1 cellular context compared by ENCODE assay signal in the genomic region with DNA sequence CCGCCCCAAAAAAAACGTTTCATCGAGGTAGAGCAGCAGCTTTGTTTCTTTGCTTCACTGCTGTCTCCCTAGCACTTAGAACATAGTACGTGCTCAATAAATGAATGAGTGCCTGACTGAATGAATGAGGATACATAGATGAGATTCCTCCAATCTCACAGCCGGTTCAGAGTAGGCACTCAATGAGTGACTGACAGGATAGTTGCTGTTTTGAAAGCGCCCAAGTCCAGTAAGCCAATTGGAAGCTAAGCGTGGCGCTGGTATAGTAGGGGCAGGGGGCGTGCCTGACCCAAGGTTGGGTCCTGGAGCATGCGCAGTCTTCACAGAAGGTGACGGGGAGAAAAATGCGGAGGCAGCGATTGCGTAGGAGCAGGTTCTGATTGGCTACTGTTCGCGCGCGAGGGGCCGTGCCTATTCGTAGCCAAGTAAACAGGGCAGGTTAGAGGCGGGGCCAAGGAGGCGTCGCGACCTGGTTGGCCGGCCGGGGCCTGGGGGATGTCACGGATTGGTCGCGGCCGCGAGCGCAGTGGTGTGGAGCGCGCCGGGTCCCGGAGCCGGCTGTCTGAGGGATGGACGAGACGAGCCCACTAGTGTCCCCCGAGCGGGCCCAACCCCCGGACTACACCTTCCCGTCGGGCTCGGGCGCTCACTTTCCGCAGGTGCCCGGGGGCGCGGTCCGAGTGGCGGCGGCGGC.
TF ChIP-seq lines count a peak whose summit lies in the region.

A gene (plus strand): TSS at position 498 of the 694 bp plus-strand sequence. CDS start 72 bp downstream, at position 570.

TF ChIP-seq in HepG2, 621 proteins besides CTCF, POLR2A, EP300 and RAD21 (continued from another document and continues in another):
- TF ChIP-seq, protein P1, sequence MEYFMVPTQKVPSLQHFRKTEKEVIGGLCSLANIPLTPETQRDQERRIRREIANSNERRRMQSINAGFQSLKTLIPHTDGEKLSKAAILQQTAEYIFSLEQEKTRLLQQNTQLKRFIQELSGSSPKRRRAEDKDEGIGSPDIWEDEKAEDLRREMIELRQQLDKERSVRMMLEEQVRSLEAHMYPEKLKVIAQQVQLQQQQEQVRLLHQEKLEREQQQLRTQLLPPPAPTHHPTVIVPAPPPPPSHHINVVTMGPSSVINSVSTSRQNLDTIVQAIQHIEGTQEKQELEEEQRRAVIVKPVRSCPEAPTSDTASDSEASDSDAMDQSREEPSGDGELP (IDR thresholded peaks at IDR 0.05; ENCODE audit: borderline replicate concordance, low read depth): 0 out of 2 replicates have a peak, but pooled peaks have one; percentile 6
- TF ChIP-seq, protein P2, sequence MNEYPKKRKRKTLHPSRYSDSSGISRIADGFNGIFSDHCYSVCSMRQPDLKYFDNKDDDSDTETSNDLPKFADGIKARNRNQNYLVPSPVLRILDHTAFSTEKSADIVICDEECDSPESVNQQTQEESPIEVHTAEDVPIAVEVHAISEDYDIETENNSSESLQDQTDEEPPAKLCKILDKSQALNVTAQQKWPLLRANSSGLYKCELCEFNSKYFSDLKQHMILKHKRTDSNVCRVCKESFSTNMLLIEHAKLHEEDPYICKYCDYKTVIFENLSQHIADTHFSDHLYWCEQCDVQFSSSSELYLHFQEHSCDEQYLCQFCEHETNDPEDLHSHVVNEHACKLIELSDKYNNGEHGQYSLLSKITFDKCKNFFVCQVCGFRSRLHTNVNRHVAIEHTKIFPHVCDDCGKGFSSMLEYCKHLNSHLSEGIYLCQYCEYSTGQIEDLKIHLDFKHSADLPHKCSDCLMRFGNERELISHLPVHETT (CRISPR knock-in tag; conservative IDR thresholded peaks at IDR 0.05): no peak
- TF ChIP-seq, protein P3, sequence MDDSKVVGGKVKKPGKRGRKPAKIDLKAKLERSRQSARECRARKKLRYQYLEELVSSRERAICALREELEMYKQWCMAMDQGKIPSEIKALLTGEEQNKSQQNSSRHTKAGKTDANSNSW (CRISPR knock-in tag; IDR thresholded peaks at IDR 0.05; ENCODE audit: borderline replicate concordance): no peak
- TF ChIP-seq SALL2 (CRISPR knock-in tag; IDR thresholded peaks at IDR 0.05): no peak
- TF ChIP-seq, protein P4, sequence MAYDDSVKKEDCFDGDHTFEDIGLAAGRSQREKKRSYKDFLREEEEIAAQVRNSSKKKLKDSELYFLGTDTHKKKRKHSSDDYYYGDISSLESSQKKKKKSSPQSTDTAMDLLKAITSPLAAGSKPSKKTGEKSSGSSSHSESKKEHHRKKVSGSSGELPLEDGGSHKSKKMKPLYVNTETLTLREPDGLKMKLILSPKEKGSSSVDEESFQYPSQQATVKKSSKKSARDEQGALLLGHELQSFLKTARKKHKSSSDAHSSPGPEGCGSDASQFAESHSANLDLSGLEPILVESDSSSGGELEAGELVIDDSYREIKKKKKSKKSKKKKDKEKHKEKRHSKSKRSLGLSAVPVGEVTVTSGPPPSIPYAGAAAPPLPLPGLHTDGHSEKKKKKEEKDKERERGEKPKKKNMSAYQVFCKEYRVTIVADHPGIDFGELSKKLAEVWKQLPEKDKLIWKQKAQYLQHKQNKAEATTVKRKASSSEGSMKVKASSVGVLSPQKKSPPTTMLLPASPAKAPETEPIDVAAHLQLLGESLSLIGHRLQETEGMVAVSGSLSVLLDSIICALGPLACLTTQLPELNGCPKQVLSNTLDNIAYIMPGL (CRISPR knock-in tag; IDR thresholded peaks at IDR 0.05; ENCODE audit: borderline replicate concordance in 1 of 2, low read depth in 1 of 2): 0 out of 4 replicates have a peak, but pooled peaks have one; percentile 17 to 42
- TF ChIP-seq ZNF552 (CRISPR knock-in tag; IDR thresholded peaks at IDR 0.05; ENCODE audit: borderline replicate concordance): no peak
- TF ChIP-seq, protein P5, sequence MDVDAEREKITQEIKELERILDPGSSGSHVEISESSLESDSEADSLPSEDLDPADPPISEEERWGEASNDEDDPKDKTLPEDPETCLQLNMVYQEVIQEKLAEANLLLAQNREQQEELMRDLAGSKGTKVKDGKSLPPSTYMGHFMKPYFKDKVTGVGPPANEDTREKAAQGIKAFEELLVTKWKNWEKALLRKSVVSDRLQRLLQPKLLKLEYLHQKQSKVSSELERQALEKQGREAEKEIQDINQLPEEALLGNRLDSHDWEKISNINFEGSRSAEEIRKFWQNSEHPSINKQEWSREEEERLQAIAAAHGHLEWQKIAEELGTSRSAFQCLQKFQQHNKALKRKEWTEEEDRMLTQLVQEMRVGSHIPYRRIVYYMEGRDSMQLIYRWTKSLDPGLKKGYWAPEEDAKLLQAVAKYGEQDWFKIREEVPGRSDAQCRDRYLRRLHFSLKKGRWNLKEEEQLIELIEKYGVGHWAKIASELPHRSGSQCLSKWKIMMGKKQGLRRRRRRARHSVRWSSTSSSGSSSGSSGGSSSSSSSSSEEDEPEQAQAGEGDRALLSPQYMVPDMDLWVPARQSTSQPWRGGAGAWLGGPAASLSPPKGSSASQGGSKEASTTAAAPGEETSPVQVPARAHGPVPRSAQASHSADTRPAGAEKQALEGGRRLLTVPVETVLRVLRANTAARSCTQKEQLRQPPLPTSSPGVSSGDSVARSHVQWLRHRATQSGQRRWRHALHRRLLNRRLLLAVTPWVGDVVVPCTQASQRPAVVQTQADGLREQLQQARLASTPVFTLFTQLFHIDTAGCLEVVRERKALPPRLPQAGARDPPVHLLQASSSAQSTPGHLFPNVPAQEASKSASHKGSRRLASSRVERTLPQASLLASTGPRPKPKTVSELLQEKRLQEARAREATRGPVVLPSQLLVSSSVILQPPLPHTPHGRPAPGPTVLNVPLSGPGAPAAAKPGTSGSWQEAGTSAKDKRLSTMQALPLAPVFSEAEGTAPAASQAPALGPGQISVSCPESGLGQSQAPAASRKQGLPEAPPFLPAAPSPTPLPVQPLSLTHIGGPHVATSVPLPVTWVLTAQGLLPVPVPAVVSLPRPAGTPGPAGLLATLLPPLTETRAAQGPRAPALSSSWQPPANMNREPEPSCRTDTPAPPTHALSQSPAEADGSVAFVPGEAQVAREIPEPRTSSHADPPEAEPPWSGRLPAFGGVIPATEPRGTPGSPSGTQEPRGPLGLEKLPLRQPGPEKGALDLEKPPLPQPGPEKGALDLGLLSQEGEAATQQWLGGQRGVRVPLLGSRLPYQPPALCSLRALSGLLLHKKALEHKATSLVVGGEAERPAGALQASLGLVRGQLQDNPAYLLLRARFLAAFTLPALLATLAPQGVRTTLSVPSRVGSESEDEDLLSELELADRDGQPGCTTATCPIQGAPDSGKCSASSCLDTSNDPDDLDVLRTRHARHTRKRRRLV (CRISPR knock-in tag; IDR thresholded peaks at IDR 0.05): no peak
- no peak for TF ChIP-seq SMAD3 (CRISPR knock-in tag; IDR thresholded peaks at IDR 0.05)
- TF ChIP-seq SOX5 (CRISPR knock-in tag; IDR thresholded peaks at IDR 0.05; ENCODE audit: borderline replicate concordance): 0 out of 2 replicates have a peak, but pooled peaks have one; percentile 26
- TF ChIP-seq, protein P6, sequence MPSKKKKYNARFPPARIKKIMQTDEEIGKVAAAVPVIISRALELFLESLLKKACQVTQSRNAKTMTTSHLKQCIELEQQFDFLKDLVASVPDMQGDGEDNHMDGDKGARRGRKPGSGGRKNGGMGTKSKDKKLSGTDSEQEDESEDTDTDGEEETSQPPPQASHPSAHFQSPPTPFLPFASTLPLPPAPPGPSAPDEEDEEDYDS (CRISPR knock-in tag; IDR thresholded peaks at IDR 0.05): peak; percentile 89
- peak; percentile 40 for TF ChIP-seq SIN3A (IDR thresholded peaks at IDR 0.05; ENCODE audit: borderline replicate concordance, low read depth, low read length)
- TF ChIP-seq ZNF282 (IDR thresholded peaks at IDR 0.05; ENCODE audit: partially characterized antibody): no peak
- no peak for TF ChIP-seq PHB2 (IDR thresholded peaks at IDR 0.05; ENCODE audit: partially characterized antibody)
- TF ChIP-seq, protein P7, sequence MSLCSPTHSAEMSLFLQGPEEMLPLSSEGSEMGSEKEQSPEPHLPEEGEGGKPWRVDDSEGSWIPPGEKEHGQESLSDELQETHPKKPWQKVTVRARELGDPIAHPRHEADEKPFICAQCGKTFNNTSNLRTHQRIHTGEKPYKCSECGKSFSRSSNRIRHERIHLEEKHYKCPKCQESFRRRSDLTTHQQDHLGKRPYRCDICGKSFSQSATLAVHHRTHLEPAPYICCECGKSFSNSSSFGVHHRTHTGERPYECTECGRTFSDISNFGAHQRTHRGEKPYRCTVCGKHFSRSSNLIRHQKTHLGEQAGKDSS (CRISPR knock-in tag; IDR thresholded peaks at IDR 0.05; ENCODE audit: borderline replicate concordance, low read depth): 0 out of 2 replicates have a peak, but pooled peaks have one; percentile 49
- TF ChIP-seq GATAD2A (CRISPR knock-in tag; IDR thresholded peaks at IDR 0.05): peak; percentile 35; the same call in 1 of the 2 replicates
- TF ChIP-seq, protein P8, sequence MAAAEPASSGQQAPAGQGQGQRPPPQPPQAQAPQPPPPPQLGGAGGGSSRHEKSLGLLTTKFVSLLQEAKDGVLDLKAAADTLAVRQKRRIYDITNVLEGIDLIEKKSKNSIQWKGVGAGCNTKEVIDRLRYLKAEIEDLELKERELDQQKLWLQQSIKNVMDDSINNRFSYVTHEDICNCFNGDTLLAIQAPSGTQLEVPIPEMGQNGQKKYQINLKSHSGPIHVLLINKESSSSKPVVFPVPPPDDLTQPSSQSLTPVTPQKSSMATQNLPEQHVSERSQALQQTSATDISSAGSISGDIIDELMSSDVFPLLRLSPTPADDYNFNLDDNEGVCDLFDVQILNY (CRISPR knock-in tag; conservative IDR thresholded peaks at IDR 0.05): peak; percentile 70; the same call in 1 of the 2 replicates
- TF ChIP-seq ASH2L (IDR thresholded peaks at IDR 0.05; ENCODE audit: insufficient read length, low read depth, low read length): peak; percentile 82
- peak; percentile 85; the same call in 1 of the 2 replicates for TF ChIP-seq CEBPB (IDR thresholded peaks at IDR 0.05; ENCODE audit: borderline replicate concordance, low read depth, low read length)
- no peak for TF ChIP-seq ZNF746 (CRISPR knock-in tag; IDR thresholded peaks at IDR 0.05)
- peak; percentile 77 for TF ChIP-seq CREM (IDR thresholded peaks at IDR 0.05)
- TF ChIP-seq CREM (CRISPR knock-in tag; IDR thresholded peaks at IDR 0.05): no peak
- TF ChIP-seq YY1 (IDR thresholded peaks at IDR 0.05; ENCODE audit: insufficient read depth, insufficient replicate concordance, low read depth, low read length): peak; percentile 27
- peak; percentile 89 for TF ChIP-seq CREB1 (IDR thresholded peaks at IDR 0.05)
- peak; percentile 81 for TF ChIP-seq CREB1 (CRISPR knock-in tag; IDR thresholded peaks at IDR 0.05)
- no peak for TF ChIP-seq RBAK (CRISPR knock-in tag; IDR thresholded peaks at IDR 0.05)
- TF ChIP-seq, protein P9, sequence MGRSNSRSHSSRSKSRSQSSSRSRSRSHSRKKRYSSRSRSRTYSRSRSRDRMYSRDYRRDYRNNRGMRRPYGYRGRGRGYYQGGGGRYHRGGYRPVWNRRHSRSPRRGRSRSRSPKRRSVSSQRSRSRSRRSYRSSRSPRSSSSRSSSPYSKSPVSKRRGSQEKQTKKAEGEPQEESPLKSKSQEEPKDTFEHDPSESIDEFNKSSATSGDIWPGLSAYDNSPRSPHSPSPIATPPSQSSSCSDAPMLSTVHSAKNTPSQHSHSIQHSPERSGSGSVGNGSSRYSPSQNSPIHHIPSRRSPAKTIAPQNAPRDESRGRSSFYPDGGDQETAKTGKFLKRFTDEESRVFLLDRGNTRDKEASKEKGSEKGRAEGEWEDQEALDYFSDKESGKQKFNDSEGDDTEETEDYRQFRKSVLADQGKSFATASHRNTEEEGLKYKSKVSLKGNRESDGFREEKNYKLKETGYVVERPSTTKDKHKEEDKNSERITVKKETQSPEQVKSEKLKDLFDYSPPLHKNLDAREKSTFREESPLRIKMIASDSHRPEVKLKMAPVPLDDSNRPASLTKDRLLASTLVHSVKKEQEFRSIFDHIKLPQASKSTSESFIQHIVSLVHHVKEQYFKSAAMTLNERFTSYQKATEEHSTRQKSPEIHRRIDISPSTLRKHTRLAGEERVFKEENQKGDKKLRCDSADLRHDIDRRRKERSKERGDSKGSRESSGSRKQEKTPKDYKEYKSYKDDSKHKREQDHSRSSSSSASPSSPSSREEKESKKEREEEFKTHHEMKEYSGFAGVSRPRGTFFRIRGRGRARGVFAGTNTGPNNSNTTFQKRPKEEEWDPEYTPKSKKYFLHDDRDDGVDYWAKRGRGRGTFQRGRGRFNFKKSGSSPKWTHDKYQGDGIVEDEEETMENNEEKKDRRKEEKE (IDR thresholded peaks at IDR 0.05): no peak
- TF ChIP-seq, protein P10, sequence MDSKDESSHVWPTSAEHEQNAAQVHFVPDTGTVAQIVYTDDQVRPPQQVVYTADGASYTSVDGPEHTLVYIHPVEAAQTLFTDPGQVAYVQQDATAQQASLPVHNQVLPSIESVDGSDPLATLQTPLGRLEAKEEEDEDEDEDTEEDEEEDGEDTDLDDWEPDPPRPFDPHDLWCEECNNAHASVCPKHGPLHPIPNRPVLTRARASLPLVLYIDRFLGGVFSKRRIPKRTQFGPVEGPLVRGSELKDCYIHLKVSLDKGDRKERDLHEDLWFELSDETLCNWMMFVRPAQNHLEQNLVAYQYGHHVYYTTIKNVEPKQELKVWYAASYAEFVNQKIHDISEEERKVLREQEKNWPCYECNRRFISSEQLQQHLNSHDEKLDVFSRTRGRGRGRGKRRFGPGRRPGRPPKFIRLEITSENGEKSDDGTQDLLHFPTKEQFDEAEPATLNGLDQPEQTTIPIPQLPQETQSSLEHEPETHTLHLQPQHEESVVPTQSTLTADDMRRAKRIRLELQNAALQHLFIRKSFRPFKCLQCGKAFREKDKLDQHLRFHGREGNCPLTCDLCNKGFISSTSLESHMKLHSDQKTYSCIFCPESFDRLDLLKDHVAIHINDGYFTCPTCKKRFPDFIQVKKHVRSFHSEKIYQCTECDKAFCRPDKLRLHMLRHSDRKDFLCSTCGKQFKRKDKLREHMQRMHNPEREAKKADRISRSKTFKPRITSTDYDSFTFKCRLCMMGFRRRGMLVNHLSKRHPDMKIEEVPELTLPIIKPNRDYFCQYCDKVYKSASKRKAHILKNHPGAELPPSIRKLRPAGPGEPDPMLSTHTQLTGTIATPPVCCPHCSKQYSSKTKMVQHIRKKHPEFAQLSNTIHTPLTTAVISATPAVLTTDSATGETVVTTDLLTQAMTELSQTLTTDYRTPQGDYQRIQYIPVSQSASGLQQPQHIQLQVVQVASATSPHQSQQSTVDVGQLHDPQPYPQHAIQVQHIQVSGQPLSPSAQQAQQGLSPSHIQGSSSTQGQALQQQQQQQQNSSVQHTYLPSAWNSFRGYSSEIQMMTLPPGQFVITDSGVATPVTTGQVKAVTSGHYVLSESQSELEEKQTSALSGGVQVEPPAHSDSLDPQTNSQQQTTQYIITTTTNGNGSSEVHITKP (CRISPR knock-in tag; IDR thresholded peaks at IDR 0.05; ENCODE audit: low read depth): no peak
- TF ChIP-seq NONO (IDR thresholded peaks at IDR 0.05): no peak
- peak; percentile 69; the same call in 1 of the 2 replicates for TF ChIP-seq NONO (CRISPR knock-in tag; conservative IDR thresholded peaks at IDR 0.05)
- TF ChIP-seq PHF8 (CRISPR knock-in tag; IDR thresholded peaks at IDR 0.05): peak; percentile 69
- TF ChIP-seq ZNF335 (CRISPR knock-in tag; IDR thresholded peaks at IDR 0.05): 0 out of 2 replicates have a peak, but pooled peaks have one; percentile 1
- no peak for TF ChIP-seq WIZ (CRISPR knock-in tag; IDR thresholded peaks at IDR 0.05)
- TF ChIP-seq, protein P11, sequence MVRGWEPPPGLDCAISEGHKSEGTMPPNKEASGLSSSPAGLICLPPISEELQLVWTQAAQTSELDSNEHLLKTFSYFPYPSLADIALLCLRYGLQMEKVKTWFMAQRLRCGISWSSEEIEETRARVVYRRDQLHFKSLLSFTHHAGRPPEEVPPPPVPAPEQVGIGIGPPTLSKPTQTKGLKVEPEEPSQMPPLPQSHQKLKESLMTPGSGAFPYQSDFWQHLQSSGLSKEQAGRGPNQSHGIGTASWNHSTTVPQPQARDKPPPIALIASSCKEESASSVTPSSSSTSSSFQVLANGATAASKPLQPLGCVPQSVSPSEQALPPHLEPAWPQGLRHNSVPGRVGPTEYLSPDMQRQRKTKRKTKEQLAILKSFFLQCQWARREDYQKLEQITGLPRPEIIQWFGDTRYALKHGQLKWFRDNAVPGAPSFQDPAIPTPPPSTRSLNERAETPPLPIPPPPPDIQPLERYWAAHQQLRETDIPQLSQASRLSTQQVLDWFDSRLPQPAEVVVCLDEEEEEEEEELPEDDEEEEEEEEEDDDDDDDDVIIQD (CRISPR knock-in tag; IDR thresholded peaks at IDR 0.05; ENCODE audit: low read depth): peak; percentile 84
